In the genomic region with DNA sequence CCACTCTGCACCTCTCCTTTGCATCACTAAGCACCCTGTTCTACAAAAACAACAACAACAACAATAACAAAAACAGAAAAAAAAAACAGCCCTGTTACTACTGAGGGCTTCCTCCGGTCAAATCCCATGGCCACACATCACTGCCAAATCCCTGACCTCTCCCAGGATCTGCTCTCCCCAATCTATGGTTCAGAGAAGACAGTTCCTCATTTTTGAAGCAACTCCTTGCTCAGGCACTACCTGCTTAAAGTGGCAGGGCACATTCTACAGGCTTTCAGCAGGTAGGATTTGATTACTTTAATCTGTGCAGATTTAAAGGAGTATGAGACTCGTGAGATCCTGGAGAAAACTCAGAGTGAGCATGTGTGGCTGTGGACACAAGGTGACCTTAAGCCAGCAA, we compare ENCODE assay signal across 21 cellular contexts. TPM values are rescaled to one million over a fixed set of nuclear protein-coding genes. Genes with fewer than 3 reads are reported as not detected.
"Had no signal": no experiment of that assay in that cellular context is flagged by ENCODE, and none has a peak within 500 bp of the region (broad histone marks: within the 10 kb centered on the region; RNA-seq: fewer than 3 reads in every experiment).

No MANE protein-coding gene starts in this region.

- H3K9me3 ChIP-seq: Peyer's patch, SJCRH30 had no signal

- H2AFZ ChIP-seq: PC-9 had no signal

- H3K4me2 ChIP-seq: PC-9 had no signal

- DNase-seq: Kasumi-1; KG1; MM.1S; NCI-H1092 treated with DMSO at 0.1 percent for 48 hours; NCI-H1436; NCI-H187; NCI-H2029 treated with DMSO at 0.1 percent for 48 hours; NCI-H2171 treated with DMSO at 0.1 percent for 48 hours; NCI-H345; NCI-H446 treated with DMSO at 0.1 percent for 48 hours; NCI-H510A treated with DMSO at 0.1 percent for 48 hours; NCI-H82; NK-92 treated with Interleukin-12 subunit alpha and Interleukin-12 subunit beta, amount 100 ng/mL, for 24 hours; OCI-M1; PC-9; Peyer's patch; SHP77 treated with DMSO at 0.1 percent for 48 hours; SJCRH30; T-helper 1 cell had no signal

- H3K4me1 ChIP-seq: Peyer's patch, SJCRH30 had no signal

- H3K27me3 ChIP-seq: Peyer's patch, SJCRH30 had no signal

- H3K4me3 ChIP-seq: PC-9, Peyer's patch, SJCRH30 had no signal

- H3K27ac ChIP-seq: PC-9, Peyer's patch, SJCRH30 had no signal

- H3K36me3 ChIP-seq: Peyer's patch, SJCRH30 had no signal

- ATAC-seq: Right ventricle myocardium inferior, SK-N-SH treated with all-trans-retinoic acid at 6 μM for 48 hours had no signal

RNA-seq across cellular contexts. Expression of a gene that starts 46.9 kb away (rescaled TPM):
- total RNA-seq: PC-9, SJCRH30 had no signal
